In genomic region chr6:73309784-73310502, GRCh38 we compare ENCODE assay signal across 8 cellular contexts. TPM values are rescaled to one million over a fixed set of nuclear protein-coding genes. Genes with fewer than 3 reads are reported as not detected.
A peak's percentile ranks its signal among the peaks of the same experiment; 100 is the strongest.
DNase-seq lines count a peak whose midpoint lies in the region; ATAC-seq and TF ChIP-seq lines count a peak whose summit lies in the region.

No MANE protein-coding gene starts in this region.

- H4K8ac ChIP-seq in mesendoderm (ENCODE audit: low read depth, low read length), result no peak overlapping the region

- H2BK120ac ChIP-seq in mesendoderm (ENCODE audit: low read depth, low read length), result no peak overlapping the region

- H3K4me3 ChIP-seq in AG09309 (ENCODE audit: control insufficient read depth, low read depth, low read length) (peak overlapping the region; percentile 67), mesendoderm (ENCODE audit: low read length) (peak overlapping the region; percentile 67)

- no peaks in the 10 kb centered on the region for H3K36me3 ChIP-seq in mesendoderm (ENCODE audit: control insufficient read depth, insufficient read depth, low read length)

- peaks cover 17 to 31% of the 10 kb centered on the region in 2 donors for H3K27me3 Mint-ChIP-seq in effector memory CD8-positive, alpha-beta T cell

- H3K4ac ChIP-seq in mesendoderm (ENCODE audit: low read depth, low read length), result no peak overlapping the region

- no peak overlapping the region for H2BK15ac ChIP-seq in mesendoderm (replicated peaks; ENCODE audit: low read depth)

- H3K18ac ChIP-seq in mesendoderm (ENCODE audit: low read length), result peak overlapping the region; percentile 11

- no peak overlapping the region for H3K27ac ChIP-seq in mesendoderm (ENCODE audit: low read depth, low read length)

- peaks cover 13 to 30% of the 10 kb centered on the region in 2 donors for H3K4me1 Mint-ChIP-seq in effector memory CD8-positive, alpha-beta T cell (ENCODE audit: low read depth in 2 of 2)

- peaks cover 3% of the 10 kb centered on the region for H3K79me2 ChIP-seq in mesendoderm (ENCODE audit: control insufficient read depth, insufficient read depth, low read length)

- peak overlapping the region; percentile 68 for H3K23ac ChIP-seq in mesendoderm (ENCODE audit: low read length)

- no peak overlapping the region for H2AK5ac ChIP-seq in mesendoderm (ENCODE audit: low read length)

- H3K9me3 Mint-ChIP-seq in effector memory CD8-positive, alpha-beta T cell, result no peaks in the 10 kb centered on the region

- peak overlapping the region; percentile 95 for H3K56ac ChIP-seq in mesendoderm (ENCODE audit: low read length)

- peaks cover 5% of the 10 kb centered on the region for H3K79me1 ChIP-seq in mesendoderm (ENCODE audit: low read length)

- no peak overlapping the region for H2BK5ac ChIP-seq in mesendoderm (ENCODE audit: low read length)

- peak; percentile 69 for TF ChIP-seq CTCF in AG09309 (IDR thresholded peaks at IDR 0.05; ENCODE audit: control insufficient read depth, insufficient read depth, low read depth, low read length, missing control alignments)

- ATAC-seq in GM18858 (IDR thresholded peaks at IDR 0.05; ENCODE audit: unreplicated experiment), result peak; percentile 95
- peak; percentile 98 for ATAC-seq in HG03045 (IDR thresholded peaks at IDR 0.05; ENCODE audit: unreplicated experiment)
- ATAC-seq in effector memory CD8-positive, alpha-beta T cell (replicated peaks), result peak; percentile 87

- no peaks in the 10 kb centered on the region for H3K4me1 ChIP-seq in mesendoderm (ENCODE audit: control insufficient read depth, low read depth, low read length)

- WGBS in mesendoderm (ENCODE audit: extremely low coverage, insufficient coverage, low lambda C conversion rate), result no CpG with 5 or more reads among the region's 59 CpGs

- peak overlapping the region; percentile 97 to 98 for H3K27ac Mint-ChIP-seq in effector memory CD8-positive, alpha-beta T cell

- peaks cover 4% of the 10 kb centered on the region for H3K36me3 Mint-ChIP-seq in effector memory CD8-positive, alpha-beta T cell (ENCODE audit: insufficient read depth)

- H3K4me3 Mint-ChIP-seq in effector memory CD8-positive, alpha-beta T cell, result peak overlapping the region; percentile 97 to 99

- peak overlapping the region; percentile 90 for H3K9ac ChIP-seq in mesendoderm (ENCODE audit: low read length)

- DNase-seq in AG09309 (ENCODE audit: low read depth) (no peak), NCI-H345 (lab: John Stamatoyannopoulos, UW) (peak; percentile 74), mesendoderm (peak; percentile 68)
- peak; percentile 76 to 82 for DNase-seq in activated CD4-positive, alpha-beta T cell treated with anti-CD3 and anti-CD28 coated beads, Interleukin-2, amount 50 U/mL, for 48 hours
- peak; percentile 16 to 35 (median 23) for DNase-seq in effector memory CD8-positive, alpha-beta T cell
- DNase-seq in stimulated activated CD8-positive, alpha-beta memory T cell treated with anti-CD3 and anti-CD28 coated beads, Interleukin-15, amount 100 ng/mL, for 48 hours (ENCODE audit: low read depth in 2 of 2), result peak; percentile 44 to 68

- no peak overlapping the region for H4K5ac ChIP-seq in mesendoderm (ENCODE audit: low read length)

- H3K4me2 ChIP-seq in mesendoderm (ENCODE audit: low read length), result peak overlapping the region; percentile 96

- H3K27me3 ChIP-seq in mesendoderm (ENCODE audit: insufficient read depth, low read length, poor library complexity), result no peaks in the 10 kb centered on the region

RNA-seq across cellular contexts. Expression of gene DPPA5, which starts 44.1 kb away (rescaled TPM):
- 0.58 TPM for polyA plus RNA-seq in mesendoderm (2013, experiment 1 of 2)
- 0.49 TPM for polyA plus RNA-seq in mesendoderm (2013, experiment 2 of 2)

RNA-seq across cellular contexts. Expression of gene KHDC1, which starts 46.9 kb away (rescaled TPM):
- 3.5 TPM for polyA plus RNA-seq in mesendoderm (2013, experiment 1 of 2)
- 3.5 TPM for polyA plus RNA-seq in mesendoderm (2013, experiment 2 of 2)

RNA-seq across cellular contexts. Expression of gene KHDC3L, which starts 52.5 kb away (rescaled TPM):
- polyA plus RNA-seq in mesendoderm (2013, experiment 1 of 2), result 0.06 TPM
- polyA plus RNA-seq in mesendoderm (2013, experiment 2 of 2), result 0.14 TPM

RNA-seq across cellular contexts. Expression of gene OOEP, which starts 59.8 kb away (rescaled TPM):
- polyA plus RNA-seq in mesendoderm (2013, experiment 1 of 2), result 0.13 TPM
- polyA plus RNA-seq in mesendoderm (2013, experiment 2 of 2), result 0.15 TPM
